In genomic region chr2:124027182-124027581, GRCh38 we compare ENCODE assay signal across 9 cellular contexts. TPM values are rescaled to one million over a fixed set of nuclear protein-coding genes. Genes with fewer than 3 reads are reported as not detected.
DNase-seq lines count a peak whose midpoint lies in the region; ATAC-seq, FAIRE-seq and TF ChIP-seq lines count a peak whose summit lies in the region.
"Had no signal": no experiment of that assay in that cellular context is flagged by ENCODE, and none has a peak within 500 bp of the region (broad histone marks: within the 10 kb centered on the region; RNA-seq: fewer than 3 reads in every experiment).

No MANE protein-coding gene starts in this region.

- peak; percentile 16 for DNase-seq in D721Med (ENCODE audit: insufficient read length, low spot score)
- peak; percentile 40 for DNase-seq in HS-5 (ENCODE audit: low read depth)
- peak; percentile 16 for DNase-seq in NCI-H526 treated with DMSO at 0.1 percent for 48 hours (lab: John Stamatoyannopoulos, UW)
- peak; percentile 36 for DNase-seq in brain microvascular endothelial cell
- DNase-seq in left lobe of liver (ENCODE audit: low spot score), result no peak
- DNase-seq in omental fat pad (ENCODE audit: low spot score), result no peak
- DNase-seq: natural killer cell had no signal

- H3K4me3 ChIP-seq in brain microvascular endothelial cell (ENCODE audit: low read depth, low read length), result no peak overlapping the region

- no peaks in the 10 kb centered on the region for H3K36me3 ChIP-seq in brain microvascular endothelial cell (replicated peaks)

- in situ Hi-C loops in brain microvascular endothelial cell (cut with HindIII; ENCODE audit: low pct_ligation_motif_present, low sequenced_read_pairs), result no loop called here

- peak; percentile 85 for ATAC-seq in GM19467 (IDR thresholded peaks at IDR 0.05; ENCODE audit: unreplicated experiment)
- peak; percentile 92 for ATAC-seq in left lobe of liver
- ATAC-seq in HG03108 (IDR thresholded peaks at IDR 0.05; ENCODE audit: unreplicated experiment), result no peak
- ATAC-seq in omental fat pad (ENCODE audit: low FRiP score), result no peak

- FAIRE-seq in D721Med (lab: Jason Lieb, UNC), result peak; percentile 82

- TF ChIP-seq CTCF in D721Med (IDR thresholded peaks at IDR 0.05; ENCODE audit: insufficient read depth, missing control alignments), result peak; percentile 90
- TF ChIP-seq CTCF in brain microvascular endothelial cell (IDR thresholded peaks at IDR 0.05; ENCODE audit: low read depth, low read length, missing control alignments), result peak; percentile 69
- TF ChIP-seq CTCF in omental fat pad (IDR thresholded peaks at IDR 0.05), result no peak

- no peak overlapping the region for H3K27ac ChIP-seq in brain microvascular endothelial cell

- no peaks in the 10 kb centered on the region for H3K27me3 ChIP-seq in brain microvascular endothelial cell (replicated peaks)

RNA-seq across cellular contexts. Expression of gene CNTNAP5, which starts 2.1 kb away (rescaled TPM):
- not detected for total RNA-seq in left lobe of liver
- total RNA-seq in omental fat pad, result not detected
- total RNA-seq: natural killer cell had no signal

Comparison
In these comparisons a context has a peak if more than half of its experiments do, and no peak if none do; other contexts are left out.
1. DNase-seq: peak in D721Med (single experiment), HS-5 (single experiment), NCI-H526 treated with DMSO at 0.1 percent for 48 hours (single experiment) and brain microvascular endothelial cell (single experiment); none in left lobe of liver (single experiment) and omental fat pad (single experiment).
2. CTCF ChIP-seq: peak in D721Med (single experiment) and brain microvascular endothelial cell (single experiment); none in omental fat pad (0 of 3).
3. ATAC-seq: peak in GM19467 (single experiment) and left lobe of liver (single experiment); none in HG03108 (single experiment) and omental fat pad (single experiment).